In the genomic region with DNA sequence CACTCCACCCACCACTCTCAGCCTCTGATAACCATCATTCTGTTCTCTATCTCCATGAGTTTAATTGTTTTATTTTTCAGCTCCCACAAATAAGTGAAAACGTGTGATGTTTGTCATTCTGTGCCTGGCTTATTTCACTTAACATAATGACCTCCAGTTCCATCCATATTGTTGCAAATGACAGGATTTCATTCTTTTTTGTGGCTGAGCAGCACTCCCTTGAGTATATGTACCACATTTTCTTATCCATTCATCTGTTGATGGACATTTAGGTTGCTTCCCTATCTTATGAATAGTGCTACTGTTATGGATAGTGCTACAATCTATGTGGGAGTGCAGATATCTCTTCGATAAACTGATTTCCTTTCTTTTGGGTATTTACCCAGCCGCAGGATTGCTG, we compare ENCODE assay signal across 5 cellular contexts.
"Had no signal": no experiment of that assay in that cellular context is flagged by ENCODE, and none has a peak within 500 bp of the region (broad histone marks: within the 10 kb centered on the region; RNA-seq: fewer than 3 reads in every experiment).

No MANE protein-coding gene starts in this region.

- H3K27ac Mint-ChIP-seq: H9, IgD-negative memory B cell had no signal

- H3K9me3 Mint-ChIP-seq: H9, IgD-negative memory B cell had no signal

- DNase-seq: GM23248, H9, HCEC 1CT had no signal

- H3K36me3 Mint-ChIP-seq: IgD-negative memory B cell had no signal

- H3K4me3 Mint-ChIP-seq: H9, IgD-negative memory B cell had no signal

- H3K4me1 Mint-ChIP-seq: H9, IgD-negative memory B cell had no signal

- ATAC-seq: HepG2 had no signal
